ENCODE assay signal across 9 cellular contexts in genomic region chr3:160003520-160004128, GRCh38. TPM values are rescaled to one million over a fixed set of nuclear protein-coding genes. Genes with fewer than 3 reads are reported as not detected.
DNase-seq lines count a peak whose midpoint lies in the region; ATAC-seq, FAIRE-seq and TF ChIP-seq lines count a peak whose summit lies in the region.
"Had no signal": no experiment of that assay in that cellular context is flagged by ENCODE, and none has a peak within 500 bp of the region (broad histone marks: within the 10 kb centered on the region; RNA-seq: fewer than 3 reads in every experiment).

No MANE protein-coding gene starts in this region.

- TF ChIP-seq CTCF in HL-60 (IDR thresholded peaks at IDR 0.05; ENCODE audit: insufficient read depth, low read length) (peak; percentile 28), Panc1 (IDR thresholded peaks at IDR 0.05) (peak; percentile 88), astrocyte of the cerebellum (IDR thresholded peaks at IDR 0.05; ENCODE audit: low read depth, low read length, missing control alignments) (peak; percentile 54), kidney (IDR thresholded peaks at IDR 0.05; ENCODE audit: borderline replicate concordance, extremely low read depth, insufficient read depth) (peak; percentile 46)

- H3K9ac ChIP-seq in kidney (ENCODE audit: low read length in 2 of 2): no peak overlapping the region

- ATAC-seq in GM21619 (IDR thresholded peaks at IDR 0.05; ENCODE audit: unreplicated experiment) (peak; percentile 86), Panc1 (peak; percentile 91)

- POLR2A ChIA-PET in Panc1 (lab: Charles Lee): no interaction called here

- no peaks in the 10 kb centered on the region for H3K4me1 ChIP-seq in Panc1 (ENCODE audit: control insufficient read depth, insufficient read depth, low read length)
- H3K4me1 ChIP-seq in kidney (ENCODE audit: control insufficient read depth in 1 of 2, insufficient read depth in 1 of 2, low read depth in 1 of 2, low read length in 2 of 2): no peaks in the 10 kb centered on the region

- FAIRE-seq in kidney (lab: Jason Lieb, UNC): no peak

- no TSS peak for BruUV-seq in Panc1 (replicated peaks; lab: Mats Ljungman, UMichigan)

- CTCF ChIA-PET in Panc1 (lab: Charles Lee): interaction anchor here (0.7 to 4.2 kb wide), 3 partner anchors 14 to 119 kb away, joined by 3 to 50 read pairs (median 4); partner anchors contain the start of gene IL12A

- intact Hi-C loops in Panc1 (cut with micrococcal nuclease; ENCODE audit: unreplicated experiment) (loop anchor here (10.0 kb wide), 1 partner anchor 389 kb away; no protein-coding TSS in a partner anchor), kidney (cut with DNase I) (loop anchor here (10.0 kb wide), 1 partner anchor 109 kb away; no protein-coding TSS in a partner anchor)

- H3K27ac ChIP-seq in HL-60 (replicated peaks) (no peak overlapping the region), Panc1 (ENCODE audit: low read length) (no peak overlapping the region), kidney (ENCODE audit: low read depth in 2 of 2, low read length in 2 of 2) (no peak overlapping the region)
- H3K27ac ChIP-seq: epithelial cell of prostate had no signal

- H3K27me3 ChIP-seq in HL-60 (ENCODE audit: insufficient read depth, poor library complexity, severe bottlenecking) (no peaks in the 10 kb centered on the region), Panc1 (ENCODE audit: control insufficient read depth, insufficient read depth, low read length) (no peaks in the 10 kb centered on the region)

- DNase-seq in activated effector memory CD4-positive, alpha-beta T cell treated with anti-CD3 and anti-CD28 coated beads, Interleukin-2, amount 50 U/mL, for 16 hours: peak; percentile 73
- DNase-seq in activated effector memory CD4-positive, alpha-beta T cell treated with Interleukin-2 at 50 U/mL for 16 hours: no peak
- peak in 1 of 2 experiments; percentile 45 for DNase-seq in HL-60 (ENCODE audit: low read depth in 1 of 2, low spot score in 1 of 2)
- DNase-seq in Panc1 (ENCODE audit: low read depth, low spot score): peak; percentile 50
- no peak for DNase-seq in astrocyte of the cerebellum (ENCODE audit: low read depth)
- DNase-seq in kidney: no peak
- DNase-seq in stimulated activated naive CD4-positive, alpha-beta T cell treated with Interleukin-2 at 50 U/mL for 16 hours (lab: John Stamatoyannopoulos, UW): peak; percentile 3

- H3K36me3 ChIP-seq in Panc1 (ENCODE audit: control insufficient read depth, insufficient read depth, low read length): no peaks in the 10 kb centered on the region
- no peaks in the 10 kb centered on the region for H3K36me3 ChIP-seq in kidney (ENCODE audit: control insufficient read depth in 1 of 2, insufficient read depth in 2 of 2, low read length in 2 of 2)

- H3K4me3 ChIP-seq in HL-60 (replicated peaks; ENCODE audit: insufficient read depth, low read length) (no peak overlapping the region), Panc1 (ENCODE audit: low read depth in 2 of 2, low read length in 2 of 2) (no peak overlapping the region), astrocyte of the cerebellum (ENCODE audit: low read depth, low read length) (no peak overlapping the region), kidney (ENCODE audit: low read length in 2 of 2) (no peak overlapping the region)

- H3K9me3 ChIP-seq in Panc1 (ENCODE audit: control insufficient read depth, insufficient read depth, low read depth, low read length) (no peaks in the 10 kb centered on the region), kidney (ENCODE audit: control insufficient read depth in 1 of 2, low read length in 2 of 2) (no peaks in the 10 kb centered on the region)

- in situ Hi-C loops in Panc1 (cut with HindIII; ENCODE audit: low pct_unique_long_range_greater_than_20kb, low sequenced_read_pairs): no loop called here
- in situ Hi-C loops in astrocyte of the cerebellum (cut with HindIII; ENCODE audit: low sequenced_read_pairs): no loop called here

RNA-seq across cellular contexts. Expression of gene IL12A, which starts 15.0 kb away (rescaled TPM):
- total RNA-seq in Panc1 (2021; ENCODE audit: unreplicated experiment): not detected
- polyA plus RNA-seq in Panc1 (2012; ENCODE audit: insufficient read length): not detected
- 0.22 TPM for total RNA-seq in kidney
- not detected for polyA plus RNA-seq in kidney (ENCODE audit: insufficient read depth, low read depth, low replicate concordance)

Comparison
In these comparisons a context has a peak if more than half of its experiments do, and no peak if none do; other contexts are left out.
1. DNase-seq: peak in activated effector memory CD4-positive, alpha-beta T cell treated with anti-CD3 and anti-CD28 coated beads, Interleukin-2, amount 50 U/mL, for 16 hours (single experiment), Panc1 (single experiment) and stimulated activated naive CD4-positive, alpha-beta T cell treated with Interleukin-2 at 50 U/mL for 16 hours (single experiment); none in activated effector memory CD4-positive, alpha-beta T cell treated with Interleukin-2 at 50 U/mL for 16 hours (single experiment), astrocyte of the cerebellum (single experiment) and kidney (single experiment).
2. CTCF ChIP-seq: peak in every context shown above with its lines; median percentile 88 in Panc1; 54 in astrocyte of the cerebellum; 46 in kidney; 28 in HL-60.